15 cellular contexts compared by ENCODE assay signal in genomic region chr3:57091874-57092273, GRCh38. TPM values are rescaled to one million over a fixed set of nuclear protein-coding genes. Genes with fewer than 3 reads are reported as not detected.
DNase-seq lines count a peak whose midpoint lies in the region; ATAC-seq and TF ChIP-seq lines count a peak whose summit lies in the region.
"Had no signal": no experiment of that assay in that cellular context is flagged by ENCODE, and none has a peak within 500 bp of the region (broad histone marks: within the 10 kb centered on the region; RNA-seq: fewer than 3 reads in every experiment).

No MANE protein-coding gene starts in this region.

- WGBS in esophagus squamous epithelium, 2 donors, result 81 to 87% methylated on average over 2 of the region's 2 CpGs
- 66 to 73% (median 70%) methylated on average over 2 of the region's 2 CpGs for WGBS in ovary, 3 donors

- H3K27me3 ChIP-seq in cardiac muscle cell (no peaks in the 10 kb centered on the region), right atrium auricular region (no peaks in the 10 kb centered on the region), esophagus squamous epithelium (no peaks in the 10 kb centered on the region), ovary (no peaks in the 10 kb centered on the region), vagina (no peaks in the 10 kb centered on the region)
- H3K27me3 ChIP-seq: MG63 had no signal

- H3K4me1 ChIP-seq in cardiac muscle cell (ENCODE audit: low read depth) (no peaks in the 10 kb centered on the region), right atrium auricular region (peaks cover 0 to 8% of the 10 kb centered on the region in 2 donors), esophagus squamous epithelium (peaks cover 0 to 16% (median 0%) of the 10 kb centered on the region in 3 donors), ovary (ENCODE audit: insufficient read depth) (peaks cover 8% of the 10 kb centered on the region), vagina (no peaks in the 10 kb centered on the region)

- H3K36me3 ChIP-seq in cardiac muscle cell (peaks cover 20% of the 10 kb centered on the region), right atrium auricular region (no peaks in the 10 kb centered on the region), esophagus squamous epithelium (peaks cover 0 to 7% (median 0%) of the 10 kb centered on the region in 3 donors), ovary (no peaks in the 10 kb centered on the region), vagina (no peaks in the 10 kb centered on the region)
- H3K36me3 ChIP-seq: MG63 had no signal

- H3K27ac ChIP-seq in cardiac muscle cell (peak overlapping the region; percentile 14), right atrium auricular region (no peak overlapping the region), esophagus squamous epithelium (peak overlapping the region in 3 of 4 donors; percentile 31 to 59 (median 47)), ovary (peak overlapping the region; percentile 64 to 66), vagina (peak overlapping the region; percentile 51)
- H3K27ac ChIP-seq: PC-9 had no signal

- intact Hi-C loops in esophagus squamous epithelium (cut with DNase I), result no loop called here
- intact Hi-C loops in ovary (cut with DNase I), result loop anchor here in 1 of 4 donors (10.0 kb wide), 1 partner anchor 133 kb away; the partner anchor contains the start of gene APPL1
- intact Hi-C loops in vagina (cut with DNase I), result no loop called here

- no peak for TF ChIP-seq EP300 in ovary (IDR thresholded peaks at IDR 0.05)

- no peak for DNase-seq in cardiac muscle cell (ENCODE audit: low read depth in 1 of 2, low spot score in 1 of 2)
- no peak for DNase-seq in right atrium auricular region (ENCODE audit: low spot score)
- no peak for DNase-seq in esophagus squamous epithelium (lab: John Stamatoyannopoulos, UW)
- no peak for DNase-seq in ovary
- DNase-seq in vagina (ENCODE audit: extremely low spot score in 2 of 2), result no peak
- DNase-seq in DMS53 (lab: John Stamatoyannopoulos, UW), result no peak
- DNase-seq in GF-D8 (lab: John Stamatoyannopoulos, UW), result no peak
- DNase-seq: Caco-2, KG1, MG63, NCI-H1092 treated with DMSO at 0.1 percent for 48 hours, NCI-H1694 treated with DMSO at 0.1 percent for 48 hours, NCI-H69, PC-9 had no signal

- no peak for ATAC-seq in GM19395 (IDR thresholded peaks at IDR 0.05; ENCODE audit: unreplicated experiment)

- H3K4me3 ChIP-seq in cardiac muscle cell (no peak overlapping the region), right atrium auricular region (no peak overlapping the region), esophagus squamous epithelium (no peak overlapping the region), ovary (no peak overlapping the region), vagina (no peak overlapping the region)
- H3K4me3 ChIP-seq: MG63, PC-9 had no signal

- TF ChIP-seq POLR2A in esophagus squamous epithelium (IDR thresholded peaks at IDR 0.05) (no peak), ovary (IDR thresholded peaks at IDR 0.05) (no peak), vagina (IDR thresholded peaks at IDR 0.05) (no peak)

- TF ChIP-seq CTCF in cardiac muscle cell (IDR thresholded peaks at IDR 0.05; ENCODE audit: low read depth, low read length), result no peak
- no peak for TF ChIP-seq CTCF in right atrium auricular region (IDR thresholded peaks at IDR 0.05)
- no peak for TF ChIP-seq CTCF in esophagus squamous epithelium (IDR thresholded peaks at IDR 0.05)
- TF ChIP-seq CTCF in ovary (IDR thresholded peaks at IDR 0.05), result no peak
- TF ChIP-seq CTCF in vagina (IDR thresholded peaks at IDR 0.05), result no peak

- H3K9me3 ChIP-seq in cardiac muscle cell (ENCODE audit: low read depth) (no peaks in the 10 kb centered on the region), right atrium auricular region (no peaks in the 10 kb centered on the region), esophagus squamous epithelium (no peaks in the 10 kb centered on the region), ovary (no peaks in the 10 kb centered on the region), vagina (no peaks in the 10 kb centered on the region)
- H3K9me3 ChIP-seq: Caco-2, MG63 had no signal

RNA-seq across cellular contexts. Expression of gene SPATA12, which starts 31.4 kb away (rescaled TPM):
- total RNA-seq in cardiac muscle cell (not detected in 2 replicates), right atrium auricular region (not detected), esophagus squamous epithelium (under 1 TPM in 1 of 4 donors, not detected in 3; 0.09 TPM), ovary (under 1 TPM in 2 of 7 donors, not detected in 5; 0.10 TPM), vagina (not detected)
- polyA plus RNA-seq in cardiac muscle cell (0.91 TPM in 1 of 2 replicates, not detected in the other), ovary (under 1 TPM; 0.02 to 0.12 TPM)
- total RNA-seq: Caco-2 had no signal

Comparison
In these comparisons a context has a peak if more than half of its experiments do, and no peak if none do; other contexts are left out.
1. H3K27ac ChIP-seq: peak in cardiac muscle cell (single experiment), esophagus squamous epithelium (3 of 4), ovary (2 of 2) and vagina (single experiment); none in right atrium auricular region (0 of 2).